Comparison of ENCODE assay signal across 31 cellular contexts in genomic region chr1:85553936-85554335, GRCh38. TPM values are rescaled to one million over a fixed set of nuclear protein-coding genes. Genes with fewer than 3 reads are reported as not detected.
DNase-seq lines count a peak whose midpoint lies in the region; ATAC-seq and TF ChIP-seq lines count a peak whose summit lies in the region.
"Had no signal": no experiment of that assay in that cellular context is flagged by ENCODE, and none has a peak within 500 bp of the region (broad histone marks: within the 10 kb centered on the region; RNA-seq: fewer than 3 reads in every experiment).

No MANE protein-coding gene starts in this region.

- H2BK5ac ChIP-seq in mesenchymal stem cell (ENCODE audit: low read depth, low read length, poor library complexity, severe bottlenecking), result no peak overlapping the region

- no peak overlapping the region for H4K8ac ChIP-seq in mesenchymal stem cell (ENCODE audit: low read length)

- no peak overlapping the region for H3K4me2 ChIP-seq in mesenchymal stem cell (ENCODE audit: low read length, poor library complexity, severe bottlenecking)
- H3K4me2 ChIP-seq: PC-9 had no signal

- H4K91ac ChIP-seq in mesenchymal stem cell (ENCODE audit: low read length), result peak overlapping the region; percentile 46

- H2AFZ ChIP-seq in mesenchymal stem cell (ENCODE audit: low read depth, low read length), result no peak overlapping the region
- H2AFZ ChIP-seq: PC-9 had no signal

- peaks cover 0 to 7% (median under 1%) of the 10 kb centered on the region in 8 donors for H3K9me3 Mint-ChIP-seq in CD4-positive, alpha-beta memory T cell
- H3K9me3 Mint-ChIP-seq: activated naive CD4-positive, alpha-beta T cell treated with anti-CD3 and anti-CD28 coated beads, Interleukin-2, amount 10 ng/mL, durations not matched to agents 7 days and 5 days; CD4-positive, CD25-positive, alpha-beta regulatory T cell; endodermal cell had no signal

- peak; percentile 42 for DNase-seq in COLO829 (ENCODE audit: low spot score)
- DNase-seq in adipocyte (ENCODE audit: low read depth), result no peak
- peak; percentile 58 for DNase-seq in mesenchymal stem cell
- DNase-seq in psoas muscle, result no peak
- no peak for DNase-seq in SIG-M5 (lab: John Stamatoyannopoulos, UW)
- DNase-seq in CD4-positive, alpha-beta memory T cell, result no peak
- no peak for DNase-seq in prostate gland (ENCODE audit: low spot score)
- DNase-seq: 8988T; activated CD4-positive, alpha-beta T cell treated with anti-CD3 and anti-CD28 coated beads, Interleukin-2, amount 50 U/mL, for 4 hours; activated CD4-positive, CD25-positive, alpha-beta regulatory T cell; activated naive CD4-positive, alpha-beta T cell treated with anti-CD3 and anti-CD28 coated beads, Interleukin-2, amount 10 ng/mL, durations not matched to agents 7 days and 5 days; amygdala; CD4-positive, CD25-positive, alpha-beta regulatory T cell; EL; endodermal cell; esophagus squamous epithelium; H7; NCI-H1048; NCI-H187 treated with DMSO at 0.1 percent for 48 hours; NCI-H524; PC-9; stimulated activated CD4-positive, alpha-beta T cell treated with anti-CD3 and anti-CD28 coated beads, Interleukin-15, amount 100 ng/mL, for 24 hours; stimulated activated naive CD4-positive, alpha-beta T cell; T-cell; testis had no signal

- H2AK5ac ChIP-seq in mesenchymal stem cell (ENCODE audit: low read length, severe bottlenecking), result no peak overlapping the region

- H3K27ac ChIP-seq in mesenchymal stem cell (ENCODE audit: low read length, poor library complexity, severe bottlenecking) (no peak overlapping the region), psoas muscle (peak overlapping the region; percentile 84), prostate gland (no peak overlapping the region)
- H3K27ac ChIP-seq in CD4-positive, alpha-beta memory T cell (ENCODE audit: low read depth, low read length), result no peak overlapping the region
- H3K27ac ChIP-seq: PC-9, testis had no signal

- intact Hi-C loops in psoas muscle (cut with DNase I) (no loop called here), prostate gland (cut with DNase I) (no loop called here)
- intact Hi-C loops in CD4-positive, alpha-beta memory T cell (cut with micrococcal nuclease), result no loop called here

- POLR2A ChIA-PET in CD4-positive, alpha-beta memory T cell (lab: Charles Lee; ENCODE audit: partially characterized antibody), result no interaction called here

- no peak overlapping the region for H2BK12ac ChIP-seq in mesenchymal stem cell (ENCODE audit: low read length in 2 of 2)

- H3K4me1 Mint-ChIP-seq in CD4-positive, alpha-beta memory T cell, result no peaks in the 10 kb centered on the region
- H3K4me1 Mint-ChIP-seq: activated naive CD4-positive, alpha-beta T cell treated with anti-CD3 and anti-CD28 coated beads, Interleukin-2, amount 10 ng/mL, durations not matched to agents 7 days and 5 days; CD4-positive, CD25-positive, alpha-beta regulatory T cell; IgD-negative memory B cell; T-cell had no signal

- no peak overlapping the region for H3K23ac ChIP-seq in mesenchymal stem cell (ENCODE audit: low read length in 2 of 2)

- no peak overlapping the region for H3K14ac ChIP-seq in mesenchymal stem cell (ENCODE audit: low read length in 2 of 2)

- TF ChIP-seq CTCF in psoas muscle (IDR thresholded peaks at IDR 0.05) (no peak), prostate gland (IDR thresholded peaks at IDR 0.05) (no peak)

- H2BK15ac ChIP-seq in mesenchymal stem cell (ENCODE audit: low read depth, poor library complexity, severe bottlenecking), result no peak overlapping the region

- peaks cover 4 to 20% of the 10 kb centered on the region in 2 donors for H3K27me3 Mint-ChIP-seq in CD4-positive, alpha-beta memory T cell
- H3K27me3 Mint-ChIP-seq: activated naive CD4-positive, alpha-beta T cell treated with anti-CD3 and anti-CD28 coated beads, Interleukin-2, amount 10 ng/mL, durations not matched to agents 7 days and 5 days; dendritic cell treated with granulocyte-macrophage colony-stimulating factor and Interleukin-4, amounts not matched to agents 40 ng/mL and 50 ng/mL, for 4 days had no signal

- H3K9me3 ChIP-seq in adipocyte (ENCODE audit: control insufficient read depth, low read length), result peaks cover 2% of the 10 kb centered on the region
- H3K9me3 ChIP-seq in mesenchymal stem cell (ENCODE audit: control insufficient read depth, low read length), result peaks cover 4% of the 10 kb centered on the region
- no peaks in the 10 kb centered on the region for H3K9me3 ChIP-seq in psoas muscle
- H3K9me3 ChIP-seq in CD4-positive, alpha-beta memory T cell (ENCODE audit: control insufficient read depth in 1 of 2, low read length in 2 of 2), result no peaks in the 10 kb centered on the region
- H3K9me3 ChIP-seq in prostate gland, result no peaks in the 10 kb centered on the region
- H3K9me3 ChIP-seq: esophagus squamous epithelium, testis had no signal

- no peak for TF ChIP-seq POLR2A in prostate gland (IDR thresholded peaks at IDR 0.05)

- H3K4me3 Mint-ChIP-seq in CD4-positive, alpha-beta memory T cell, result no peak overlapping the region
- H3K4me3 Mint-ChIP-seq: activated naive CD4-positive, alpha-beta T cell treated with anti-CD3 and anti-CD28 coated beads, Interleukin-2, amount 10 ng/mL, durations not matched to agents 7 days and 5 days; CD4-positive, CD25-positive, alpha-beta regulatory T cell; dendritic cell treated with granulocyte-macrophage colony-stimulating factor and Interleukin-4, amounts not matched to agents 40 ng/mL and 50 ng/mL, for 4 days; endodermal cell; IgD-negative memory B cell; natural killer cell treated with Interleukin-12 subunit alpha and Interleukin-12 subunit beta and Interleukin-15 and Interleukin-18, amount 100 ng/mL, for 72 hours; T-cell had no signal

- H3K18ac ChIP-seq in mesenchymal stem cell (ENCODE audit: low read depth in 1 of 2, low read length in 2 of 2), result peak overlapping the region in 1 of 2 experiments; percentile 28

- no peaks in the 10 kb centered on the region for H3K27me3 ChIP-seq in adipocyte (replicated peaks; ENCODE audit: control insufficient read depth, insufficient read depth, low read length)
- no peaks in the 10 kb centered on the region for H3K27me3 ChIP-seq in mesenchymal stem cell (ENCODE audit: control insufficient read depth in 1 of 2, insufficient read depth in 1 of 2, low read length in 2 of 2)
- no peaks in the 10 kb centered on the region for H3K27me3 ChIP-seq in psoas muscle (ENCODE audit: insufficient read depth in 3 of 3, low read length in 2 of 3)
- no peaks in the 10 kb centered on the region for H3K27me3 ChIP-seq in CD4-positive, alpha-beta memory T cell (ENCODE audit: insufficient read depth, low read length)
- no peaks in the 10 kb centered on the region for H3K27me3 ChIP-seq in prostate gland (replicated peaks; ENCODE audit: insufficient read depth)
- H3K27me3 ChIP-seq: esophagus squamous epithelium, testis had no signal

- no peak overlapping the region for H2BK120ac ChIP-seq in mesenchymal stem cell (ENCODE audit: low read depth, low read length)

- H3K9ac ChIP-seq in adipocyte (ENCODE audit: low read length), result peak overlapping the region; percentile 23
- no peak overlapping the region for H3K9ac ChIP-seq in mesenchymal stem cell (ENCODE audit: low read length)

- no peaks in the 10 kb centered on the region for H3K36me3 Mint-ChIP-seq in CD4-positive, alpha-beta memory T cell
- H3K36me3 Mint-ChIP-seq: activated naive CD4-positive, alpha-beta T cell treated with anti-CD3 and anti-CD28 coated beads, Interleukin-2, amount 10 ng/mL, durations not matched to agents 7 days and 5 days; CD4-positive, CD25-positive, alpha-beta regulatory T cell; natural killer cell treated with Interleukin-12 subunit alpha and Interleukin-12 subunit beta and Interleukin-15 and Interleukin-18, amount 100 ng/mL, for 72 hours; T-cell had no signal

- WGBS in mesenchymal stem cell, result no CpG with 5 or more reads among the region's 1 CpG
- 88 to 96% (median 90%) methylated on average over 1 of the region's 1 CpG for WGBS in psoas muscle, 3 donors
- 97% methylated on average over 1 of the region's 1 CpG for WGBS in prostate gland

- H3K4me3 ChIP-seq in adipocyte (ENCODE audit: low read length) (no peak overlapping the region), mesenchymal stem cell (ENCODE audit: insufficient read depth in 1 of 2, low read depth in 1 of 2, low read length in 2 of 2) (no peak overlapping the region), psoas muscle (no peak overlapping the region), prostate gland (no peak overlapping the region)
- no peak overlapping the region for H3K4me3 ChIP-seq in CD4-positive, alpha-beta memory T cell (ENCODE audit: low read length in 2 of 2)
- H3K4me3 ChIP-seq: esophagus squamous epithelium, PC-9, testis had no signal

- CTCF ChIA-PET in CD4-positive, alpha-beta memory T cell (lab: Charles Lee; ENCODE audit: partially characterized antibody), result no interaction called here

- H3K4me1 ChIP-seq in adipocyte (ENCODE audit: control insufficient read depth, insufficient read depth, low read length) (peaks cover 53% of the 10 kb centered on the region), mesenchymal stem cell (ENCODE audit: control insufficient read depth, insufficient read depth, low read depth, low read length) (peaks cover 1% of the 10 kb centered on the region), psoas muscle (peaks cover 27% of the 10 kb centered on the region), prostate gland (replicated peaks) (no peaks in the 10 kb centered on the region)
- H3K4me1 ChIP-seq in CD4-positive, alpha-beta memory T cell (ENCODE audit: insufficient read depth, low read length), result no peaks in the 10 kb centered on the region
- H3K4me1 ChIP-seq: testis had no signal

- H3K4ac ChIP-seq in mesenchymal stem cell (ENCODE audit: low read depth in 1 of 2, low read length in 2 of 2), result peak overlapping the region in 1 of 2 experiments; percentile 27

- no peak overlapping the region for H3K27ac Mint-ChIP-seq in CD4-positive, alpha-beta memory T cell
- H3K27ac Mint-ChIP-seq: activated naive CD4-positive, alpha-beta T cell treated with anti-CD3 and anti-CD28 coated beads, Interleukin-2, amount 10 ng/mL, durations not matched to agents 7 days and 5 days; CD4-positive, CD25-positive, alpha-beta regulatory T cell; dendritic cell treated with granulocyte-macrophage colony-stimulating factor and Interleukin-4, amounts not matched to agents 40 ng/mL and 50 ng/mL, for 4 days; endodermal cell; IgD-negative memory B cell; natural killer cell treated with Interleukin-12 subunit alpha and Interleukin-12 subunit beta and Interleukin-15 and Interleukin-18, amount 100 ng/mL, for 72 hours; T-cell had no signal

- peaks cover 18% of the 10 kb centered on the region for H3K79me1 ChIP-seq in mesenchymal stem cell (replicated peaks; ENCODE audit: low read length, poor library complexity, severe bottlenecking)

- H3K36me3 ChIP-seq in adipocyte (ENCODE audit: control insufficient read depth, insufficient read depth, low read length, severe bottlenecking) (peaks cover 20% of the 10 kb centered on the region), mesenchymal stem cell (ENCODE audit: control insufficient read depth in 1 of 2, insufficient read depth in 2 of 2, low read depth in 1 of 2, low read length in 2 of 2) (peaks cover 3 to 8% of the 10 kb centered on the region in 2 experiments), psoas muscle (ENCODE audit: insufficient read depth in 1 of 2, low read depth in 1 of 2) (no peaks in the 10 kb centered on the region), prostate gland (no peaks in the 10 kb centered on the region)
- H3K36me3 ChIP-seq in CD4-positive, alpha-beta memory T cell (ENCODE audit: insufficient read depth, low read length), result no peaks in the 10 kb centered on the region
- H3K36me3 ChIP-seq: esophagus squamous epithelium had no signal

- no peak for ATAC-seq in psoas muscle
- ATAC-seq in GM18867 (IDR thresholded peaks at IDR 0.05; ENCODE audit: unreplicated experiment), result no peak
- ATAC-seq: left lobe of liver; natural killer cell treated with Interleukin-12 subunit alpha and Interleukin-12 subunit beta and Interleukin-15 and Interleukin-18, amount 100 ng/mL, for 72 hours; sciatic nerve; T-cell had no signal

RNA-seq across cellular contexts. Expression of gene CCN1, which starts 26.6 kb away (rescaled TPM):
- 408 TPM for polyA plus RNA-seq in mesenchymal stem cell (2013, experiment 1 of 2)
- 395 TPM for polyA plus RNA-seq in mesenchymal stem cell (2013, experiment 2 of 2)
- 100 to 1,000 TPM in 2 of 4 donors, 10 to 100 TPM in 2; 43.3 to 171 (median 103) TPM for total RNA-seq in psoas muscle
- polyA plus RNA-seq in psoas muscle, result 10 to 100 TPM in 2 of 3 donors, 1 to 10 TPM in 1; 10.0 to 21.6 (median 20.5) TPM
- total RNA-seq in CD4-positive, alpha-beta memory T cell, result not detected
- not detected for polyA plus RNA-seq in CD4-positive, alpha-beta memory T cell
- 10 to 100 TPM; 23.4 to 37.6 TPM for total RNA-seq in prostate gland
- total RNA-seq: CD4-positive, CD25-positive, alpha-beta regulatory T cell; natural killer cell treated with Interleukin-12 subunit alpha and Interleukin-12 subunit beta and Interleukin-15 and Interleukin-18, amount 100 ng/mL, for 72 hours had no signal
- polyA plus RNA-seq: CD4-positive, CD25-positive, alpha-beta regulatory T cell; IgD-negative memory B cell had no signal

Comparison
In these comparisons a context has a peak if more than half of its experiments do, and no peak if none do; other contexts are left out.
1. DNase-seq: peak in COLO829 (single experiment) and mesenchymal stem cell (single experiment); none in adipocyte (single experiment), psoas muscle (0 of 2), SIG-M5 (single experiment), CD4-positive, alpha-beta memory T cell (0 of 5) and prostate gland (single experiment).
2. RNA of gene CCN1, which starts 26.6 kb away (total RNA-seq): 43.3 to 171 TPM in psoas muscle and 23.4 to 37.6 TPM in prostate gland; not detected in CD4-positive, alpha-beta memory T cell; every median in the first group is over 10 times any median in the second.